1 cellular context compared by ENCODE assay signal in the genomic region with DNA sequence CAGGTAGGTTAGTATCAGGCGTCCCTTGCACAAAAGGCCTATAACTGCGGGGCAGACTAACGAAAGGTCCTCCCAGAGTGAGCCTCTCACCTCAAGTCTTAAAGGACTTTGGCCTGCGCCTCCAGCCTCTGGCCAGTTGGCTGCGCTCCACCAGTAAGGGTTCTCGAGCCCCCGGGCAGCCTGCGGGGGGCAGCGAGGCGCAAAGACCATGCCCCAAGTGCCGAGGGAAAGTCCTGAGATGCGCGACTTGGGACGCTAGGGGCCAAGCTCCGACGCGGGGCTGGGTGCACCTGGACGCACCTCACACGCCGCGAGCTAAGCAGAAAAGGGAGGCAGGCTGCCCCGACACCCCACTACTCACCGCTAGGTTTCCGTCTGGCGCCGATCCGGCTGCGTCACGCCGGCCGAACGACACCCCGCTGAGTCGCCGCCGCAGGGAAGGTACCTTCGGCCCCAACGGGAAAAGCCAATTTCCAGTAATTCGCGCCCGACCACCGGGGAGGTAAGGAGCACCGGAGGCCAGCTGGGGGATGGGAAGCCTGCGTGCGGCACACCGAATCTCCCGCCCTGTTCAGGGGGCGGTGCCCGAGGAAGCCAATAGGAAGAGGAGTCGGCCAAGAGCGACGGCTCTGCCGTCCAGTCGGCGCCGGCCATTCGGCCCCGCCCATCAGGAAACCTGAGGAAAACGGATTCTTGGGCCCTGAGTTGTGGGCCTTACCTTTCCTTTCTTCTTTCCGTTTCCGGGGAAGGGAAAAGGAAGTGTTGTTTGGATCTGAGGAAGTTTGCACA.
TF ChIP-seq lines count a peak whose summit lies in the region.

Gene ORC2, minus strand, starts transcription at position 532 of the 789 bp plus-strand sequence. CDS start 5,537 bp downstream, outside the sequence.

TF ChIP-seq in HCT116, 20 proteins besides CTCF, POLR2A, EP300 and RAD21 (continued from another document):
- TF ChIP-seq ZBTB33 (IDR thresholded peaks at IDR 0.05; ENCODE audit: extremely low read depth, insufficient replicate concordance, low read length) (no peak), POLR2AphosphoS5 (IDR thresholded peaks at IDR 0.05; ENCODE audit: low read depth, low read length) (peak; percentile 89), YY1 (IDR thresholded peaks at IDR 0.05; ENCODE audit: extremely low read depth, insufficient replicate concordance, low read depth, low read length) (peak; percentile 12), CEBPB (IDR thresholded peaks at IDR 0.05; ENCODE audit: low read depth) (no peak)
